8 cellular contexts compared by ENCODE assay signal in the genomic region with DNA sequence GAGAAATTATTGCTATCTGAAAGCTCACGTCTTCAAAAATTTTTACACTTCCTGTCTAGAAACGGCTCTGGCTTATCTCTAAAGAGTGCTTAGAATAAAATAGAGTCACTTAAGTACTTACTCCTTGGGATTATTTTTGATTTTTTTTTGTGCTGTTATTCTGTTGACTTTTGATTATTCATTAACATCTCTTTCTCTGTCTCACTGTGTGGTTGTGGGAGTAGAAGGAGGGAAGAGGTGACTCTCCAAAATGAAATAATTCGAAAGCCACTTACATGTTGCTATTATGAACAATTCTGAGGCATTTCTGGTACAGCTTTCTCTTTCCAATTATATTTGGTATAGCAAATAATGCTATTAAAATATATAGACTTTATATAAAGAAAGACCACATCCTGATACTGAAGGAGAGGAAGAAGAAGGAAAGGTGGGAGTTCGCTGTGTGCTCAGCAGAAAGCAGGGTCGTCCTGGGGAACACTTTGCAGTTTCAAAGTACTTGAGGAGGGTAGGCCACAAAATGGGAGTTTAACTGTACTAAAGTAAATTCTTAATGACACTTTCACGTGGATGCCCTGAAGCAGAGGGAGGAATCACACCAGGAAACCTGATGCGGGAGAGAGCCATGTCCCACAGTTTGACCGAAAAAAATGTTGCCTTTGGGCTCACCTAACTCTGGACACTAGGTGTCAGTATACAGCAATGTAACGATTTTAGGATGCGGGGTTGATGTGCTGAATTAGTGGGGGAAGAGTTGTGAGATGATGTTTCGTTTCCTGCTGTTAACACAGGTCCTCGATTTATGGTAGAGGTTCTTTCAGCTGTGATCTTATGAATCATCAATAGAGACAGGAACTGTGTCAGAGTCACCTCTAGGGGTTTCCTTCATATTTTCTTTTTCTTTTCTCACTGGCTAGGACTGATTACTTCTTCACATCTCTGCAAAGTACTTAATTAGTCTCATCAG. TPM values are rescaled to one million over a fixed set of nuclear protein-coding genes. Genes with fewer than 3 reads are reported as not detected.
DNase-seq lines count a peak whose midpoint lies in the region; ATAC-seq, FAIRE-seq and TF ChIP-seq lines count a peak whose summit lies in the region.

No MANE protein-coding gene starts in this region.

- intact Hi-C loops in stomach (cut with DNase I; ENCODE audit: low total_unique reads), result loop anchor here (5.0 kb wide), 1 partner anchor 895 kb away; no protein-coding TSS in a partner anchor

- peak overlapping the region in 2 of 4 donors; percentile 11 to 19 for H3K4me3 ChIP-seq in stomach

- no peak overlapping the region for H3K27ac ChIP-seq in stomach

- H3K4me1 ChIP-seq in stomach, result peaks cover 0 to 9% (median 5%) of the 10 kb centered on the region in 4 donors

- peak; percentile 97 for ATAC-seq in GM21528 (IDR thresholded peaks at IDR 0.05; ENCODE audit: low FRiP score, unreplicated experiment)

- TF ChIP-seq POLR2A in stomach (IDR thresholded peaks at IDR 0.05), result no peak

- no peaks in the 10 kb centered on the region for H3K36me3 ChIP-seq in stomach

- TF ChIP-seq CTCF in stomach (IDR thresholded peaks at IDR 0.05), result peak in 5 of 7 experiments; percentile 63 to 87 (median 74)

- no peak for TF ChIP-seq EP300 in stomach (IDR thresholded peaks at IDR 0.05)

- no peaks in the 10 kb centered on the region for H3K27me3 ChIP-seq in stomach

- peaks cover 0 to 12% (median 3%) of the 10 kb centered on the region in 4 donors for H3K9me3 ChIP-seq in stomach

- peak; percentile 92 for FAIRE-seq in endometrium (lab: Jason Lieb, UNC)

- DNase-seq in DMS53 treated with DMSO at 0.1 percent for 48 hours (lab: John Stamatoyannopoulos, UW; ENCODE audit: unreplicated experiment) (peak; percentile 13), HT-29 (ENCODE audit: low spot score) (peak; percentile 81), NOMO-1 (lab: John Stamatoyannopoulos, UW; ENCODE audit: unreplicated experiment in 2 of 2) (peak; percentile 65 to 89), middle frontal gyrus (ENCODE audit: extremely low spot score, low spot score) (peak; percentile 56), stomach (peak; percentile 30)
- peak; percentile 20 to 35 for DNase-seq in activated CD8-positive, alpha-beta memory T cell treated with anti-CD3 and anti-CD28 coated beads for 4 hours (ENCODE audit: low read depth in 2 of 2)

- 15 to 26% (median 24%) methylated on average over 12 of the region's 12 CpGs for WGBS in stomach, 5 donors

RNA-seq across cellular contexts. Expression of a gene that starts 9.8 kb away (rescaled TPM):
- 69.4 and 84.8 TPM in 2 replicates for total RNA-seq in HT-29 (2014; rRNA removed; shearing (Covaris generic))
- total RNA-seq in stomach, result 100 to 1,000 TPM in 1 of 5 donors, 10 to 100 TPM in 4; 34.1 to 129 (median 61.8) TPM
- polyA plus RNA-seq in stomach, result 100 to 1,000 TPM in 1 of 3 donors, 10 to 100 TPM in 2; 64.2 to 116 (median 82.7) TPM

Comparison
In these comparisons a context has a peak if more than half of its experiments do, and no peak if none do; other contexts are left out.
1. DNase-seq: peak in every context shown above with its lines; median percentile 81 in HT-29; 77 in NOMO-1; 56 in middle frontal gyrus; 30 in stomach; 28 in activated CD8-positive, alpha-beta memory T cell treated with anti-CD3 and anti-CD28 coated beads for 4 hours; 13 in DMS53 treated with DMSO at 0.1 percent for 48 hours.